22 cellular contexts compared by ENCODE assay signal in genomic region chrX:36534900-36535299, GRCh38.
"Had no signal": no experiment of that assay in that cellular context is flagged by ENCODE, and none has a peak within 500 bp of the region (broad histone marks: within the 10 kb centered on the region; RNA-seq: fewer than 3 reads in every experiment).

No MANE protein-coding gene starts in this region.

- H3K9me3 ChIP-seq: esophagus squamous epithelium, gastrocnemius medialis, ovary, upper lobe of left lung had no signal

- FAIRE-seq: colon, kidney had no signal

- H3K27ac ChIP-seq: esophagus squamous epithelium, gastrocnemius medialis, neural progenitor cell, ovary, upper lobe of left lung had no signal

- H3K9ac ChIP-seq: neural progenitor cell had no signal

- H3K4me2 ChIP-seq: neural progenitor cell had no signal

- H3K4me1 ChIP-seq: esophagus squamous epithelium, gastrocnemius medialis, neural progenitor cell, upper lobe of left lung had no signal

- DNase-seq: activated B cell treated with CpG ODN at 0.5 μM for 24 hours; activated CD4-positive, alpha-beta T cell treated with anti-CD3 and anti-CD28 coated beads for 36 hours; activated CD4-positive, alpha-beta T cell treated with anti-CD3 and anti-CD28 coated beads, Interleukin-2, amount 50 U/mL, for 4 hours; activated CD8-positive, alpha-beta memory T cell treated with anti-CD3 and anti-CD28 coated beads for 24 hours; activated CD8-positive, alpha-beta memory T cell treated with anti-CD3 and anti-CD28 coated beads, Interleukin-2, amount 50 U/mL, for 4 hours; activated naive CD4-positive, alpha-beta T cell treated with Interleukin-2 at 50 U/mL for 16 hours; activated naive CD8-positive, alpha-beta T cell treated with anti-CD3 and anti-CD28 coated beads for 36 hours; activated T-cell treated with anti-CD3 and anti-CD28 coated beads, Interleukin-2, amount 50 U/mL, for 24 hours; central memory CD4-positive, alpha-beta T cell; esophagus squamous epithelium; gastrocnemius medialis; hypothalamus; kidney; naive thymus-derived CD8-positive, alpha-beta T cell; ovary; right cardiac atrium; stimulated activated CD4-positive, alpha-beta T cell treated with anti-CD3 and anti-CD28 coated beads, Interleukin-4, amount 100 ng/mL, for 24 hours; stimulated activated naive CD8-positive, alpha-beta T cell treated with anti-CD3 and anti-CD28 coated beads, Interleukin-15, Interleukin-2, amounts not matched to agents 100 U/mL and 50 U/mL, for 24 hours; T-helper 9 cell; upper lobe of left lung had no signal

- H3K4me3 ChIP-seq: esophagus squamous epithelium, gastrocnemius medialis, neural progenitor cell, ovary, upper lobe of left lung had no signal

- H3K36me3 ChIP-seq: esophagus squamous epithelium, gastrocnemius medialis, neural progenitor cell, ovary, upper lobe of left lung had no signal

- H3K27me3 ChIP-seq: esophagus squamous epithelium, gastrocnemius medialis, neural progenitor cell, ovary, upper lobe of left lung had no signal
